In the genomic region with DNA sequence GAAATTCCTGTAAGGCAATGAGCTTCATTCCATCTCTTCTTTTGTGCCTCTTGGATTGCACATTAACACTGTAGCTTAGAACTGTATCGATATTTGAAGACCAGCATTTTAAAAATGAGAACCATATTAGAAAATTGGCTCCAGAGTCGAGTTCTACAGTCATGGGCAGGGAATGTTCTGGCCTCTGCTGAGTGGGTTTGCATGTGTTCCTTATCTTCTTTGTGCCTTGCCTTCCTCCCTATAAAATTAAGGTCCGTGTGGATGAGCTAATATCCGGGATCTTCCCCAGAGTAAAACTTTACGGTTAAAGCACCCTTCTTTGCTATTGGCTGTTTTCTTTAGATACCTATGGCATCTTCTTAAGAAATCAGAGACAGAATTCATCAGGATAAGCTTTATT, we compare ENCODE assay signal across 22 cellular contexts.
DNase-seq lines count a peak whose midpoint lies in the region; ATAC-seq and TF ChIP-seq lines count a peak whose summit lies in the region.
"Had no signal": no experiment of that assay in that cellular context is flagged by ENCODE, and none has a peak within 500 bp of the region (broad histone marks: within the 10 kb centered on the region; RNA-seq: fewer than 3 reads in every experiment).

No MANE protein-coding gene starts in this region.

- H3K4me1 ChIP-seq in right cardiac atrium (ENCODE audit: control insufficient read depth, insufficient read depth, low read length), result peaks cover 2% of the 10 kb centered on the region
- peaks cover 0 to 3% of the 10 kb centered on the region in 2 donors for H3K4me1 ChIP-seq in left lung
- H3K4me1 ChIP-seq: pancreas, sigmoid colon had no signal

- DNase-seq in AG08395 (ENCODE audit: low spot score), result peak; percentile 59
- peak; percentile 79 for DNase-seq in GM03348 (ENCODE audit: low spot score)
- DNase-seq in cerebellar cortex (ENCODE audit: low spot score), result peak; percentile 20
- DNase-seq in right cardiac atrium, result no peak
- no peak for DNase-seq in stimulated activated CD4-positive, alpha-beta T cell treated with anti-CD3 and anti-CD28 coated beads, Interleukin-2, amount 100 ng/mL, for 48 hours
- no peak for DNase-seq in left lung
- no peak for DNase-seq in activated CD4-positive, alpha-beta T cell treated with anti-CD3 and anti-CD28 coated beads for 4 hours
- DNase-seq in activated T-cell treated with anti-CD3 and anti-CD28 coated beads for 4 hours, result no peak
- DNase-seq: activated CD4-positive, alpha-beta T cell treated with anti-CD3 and anti-CD28 coated beads, Interleukin-2, amount 10 ng/mL, durations not matched to agents 7 days and 5 days; activated gamma-delta T cell; CD8-positive, alpha-beta memory T cell; central memory CD4-positive, alpha-beta T cell; DND-41; hypothalamus; Kasumi-1; mesendoderm; naive thymus-derived CD8-positive, alpha-beta T cell; NCI-H1105; NCI-H2081 treated with DMSO at 0.1 percent for 48 hours; pancreas; SHP77; sigmoid colon had no signal

- no peaks in the 10 kb centered on the region for H3K36me3 ChIP-seq in left lung
- H3K36me3 ChIP-seq: pancreas, sigmoid colon had no signal

- no peak overlapping the region for H3K4me3 ChIP-seq in right cardiac atrium (ENCODE audit: low read length)
- H3K4me3 ChIP-seq in left lung, result no peak overlapping the region
- H3K4me3 ChIP-seq: pancreas, sigmoid colon had no signal

- ATAC-seq in right cardiac atrium, result peak; percentile 50 to 66
- ATAC-seq in left lung, result no peak
- ATAC-seq: naive thymus-derived CD8-positive, alpha-beta T cell; pancreas had no signal

- H3K27ac ChIP-seq in right cardiac atrium (ENCODE audit: low read length) (no peak overlapping the region), left lung (no peak overlapping the region)
- H3K27ac ChIP-seq: pancreas, sigmoid colon had no signal

- TF ChIP-seq CTCF in left lung (IDR thresholded peaks at IDR 0.05), result no peak

- 44% methylated on average over 5 of the region's 5 CpGs for WGBS in right cardiac atrium

- no peaks in the 10 kb centered on the region for H3K27me3 ChIP-seq in right cardiac atrium (ENCODE audit: control insufficient read depth, insufficient read depth)
- H3K27me3 ChIP-seq in left lung, result no peaks in the 10 kb centered on the region
- H3K27me3 ChIP-seq: pancreas, sigmoid colon had no signal

- H3K9me3 ChIP-seq in right cardiac atrium (ENCODE audit: control insufficient read depth, low read length), result no peaks in the 10 kb centered on the region
- H3K9me3 ChIP-seq in left lung, result no peaks in the 10 kb centered on the region
- H3K9me3 ChIP-seq: pancreas, sigmoid colon had no signal

- intact Hi-C loops in right cardiac atrium (cut with DNase I) (no loop called here), left lung (cut with DNase I) (no loop called here)

Comparison
In these comparisons a context has a peak if more than half of its experiments do, and no peak if none do; other contexts are left out.
1. DNase-seq: peak in AG08395 (single experiment), GM03348 (single experiment) and cerebellar cortex (single experiment); none in right cardiac atrium (0 of 3), stimulated activated CD4-positive, alpha-beta T cell treated with anti-CD3 and anti-CD28 coated beads, Interleukin-2, amount 100 ng/mL, for 48 hours (0 of 2), left lung (0 of 2), activated CD4-positive, alpha-beta T cell treated with anti-CD3 and anti-CD28 coated beads for 4 hours (0 of 2) and activated T-cell treated with anti-CD3 and anti-CD28 coated beads for 4 hours (single experiment).